In the genomic region with DNA sequence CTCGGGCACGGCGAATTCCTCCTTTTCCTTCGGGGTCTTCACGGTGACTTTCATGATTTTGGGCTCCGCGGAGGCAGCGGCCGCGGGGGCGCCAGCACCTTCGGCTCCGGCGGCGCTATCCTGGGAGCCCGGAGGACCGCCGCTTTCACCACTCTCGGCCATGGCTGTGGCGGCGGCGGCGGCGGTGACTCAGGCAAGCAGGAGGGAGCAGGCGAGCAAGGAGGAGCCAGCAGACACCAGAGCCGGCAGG, we compare ENCODE assay signal across 8 cellular contexts. TPM values are rescaled to one million over a fixed set of nuclear protein-coding genes. Genes with fewer than 3 reads are reported as not detected.
DNase-seq lines count a peak whose midpoint lies in the region; ATAC-seq and TF ChIP-seq lines count a peak whose summit lies in the region.

No MANE protein-coding gene starts in this region.

- in situ Hi-C loops in KBM-7 (cut with MboI; ENCODE audit: low pct_unique_long_range_greater_than_20kb, low sequenced_read_pairs), result no loop called here

- DNase-seq in BJ (ENCODE audit: low read depth) (peak; percentile 29), SW480 (ENCODE audit: low spot score) (peak; percentile 75), thoracic aorta (ENCODE audit: low spot score) (peak; percentile 45), KBM-7 (no peak)

- no peaks in the 10 kb centered on the region for H3K27me3 Mint-ChIP-seq in dendritic cell treated with granulocyte-macrophage colony-stimulating factor and Interleukin-4, amounts not matched to agents 40 ng/mL and 50 ng/mL, for 4 days

- peak overlapping the region; percentile 97 for H3K4me3 Mint-ChIP-seq in dendritic cell treated with granulocyte-macrophage colony-stimulating factor and Interleukin-4, amounts not matched to agents 40 ng/mL and 50 ng/mL, for 4 days

- TF ChIP-seq CTCF in BJ (IDR thresholded peaks at IDR 0.05; ENCODE audit: insufficient read depth, low read depth, low read length), result no peak
- TF ChIP-seq CTCF in thoracic aorta (IDR thresholded peaks at IDR 0.05), result no peak

- peaks cover 26% of the 10 kb centered on the region for H3K36me3 Mint-ChIP-seq in dendritic cell treated with granulocyte-macrophage colony-stimulating factor and Interleukin-4, amounts not matched to agents 40 ng/mL and 50 ng/mL, for 4 days (ENCODE audit: low read depth)

- H3K27ac Mint-ChIP-seq in dendritic cell treated with granulocyte-macrophage colony-stimulating factor and Interleukin-4, amounts not matched to agents 40 ng/mL and 50 ng/mL, for 4 days, result peak overlapping the region; percentile 100

- no peaks in the 10 kb centered on the region for H3K9me3 Mint-ChIP-seq in dendritic cell treated with granulocyte-macrophage colony-stimulating factor and Interleukin-4, amounts not matched to agents 40 ng/mL and 50 ng/mL, for 4 days

- H3K9ac ChIP-seq in mucosa of rectum (ENCODE audit: low read depth in 1 of 2, low read length in 2 of 2), result peak overlapping the region; percentile 87 to 97

- intact Hi-C loops in dendritic cell treated with granulocyte-macrophage colony-stimulating factor and Interleukin-4, amounts not matched to agents 40 ng/mL and 50 ng/mL, for 4 days (cut with micrococcal nuclease), result loop anchor here (2.0 to 10.0 kb wide), 5 partner anchors 50 to 267 kb away; a partner anchor contains a TSS

- H3K36me3 ChIP-seq in BJ (ENCODE audit: control insufficient read depth, insufficient read depth, low read length) (no peaks in the 10 kb centered on the region), mucosa of rectum (ENCODE audit: control insufficient read depth in 2 of 2, insufficient read depth in 2 of 2, low read length in 2 of 2) (no peaks in the 10 kb centered on the region), thoracic aorta (no peaks in the 10 kb centered on the region)

- H3K27ac ChIP-seq in mucosa of rectum (ENCODE audit: low read depth in 2 of 2, low read length in 2 of 2), result peak overlapping the region; percentile 94 to 98
- H3K27ac ChIP-seq in thoracic aorta, result peak overlapping the region; percentile 99 to 100

- POLR2A ChIA-PET in BJ (lab: Charles Lee), result interaction anchor here (0.6 kb wide), 1 partner anchor 674 kb away, joined by 4 read pairs; no protein-coding TSS in a partner anchor

- H3K9me3 ChIP-seq in mucosa of rectum (ENCODE audit: control insufficient read depth in 2 of 2, low read length in 2 of 2) (no peaks in the 10 kb centered on the region), thoracic aorta (no peaks in the 10 kb centered on the region)

- H3K4me1 Mint-ChIP-seq in dendritic cell treated with granulocyte-macrophage colony-stimulating factor and Interleukin-4, amounts not matched to agents 40 ng/mL and 50 ng/mL, for 4 days (ENCODE audit: low read depth), result peaks cover 38% of the 10 kb centered on the region

- CTCF ChIA-PET in BJ (lab: Yijun Ruan, JAX), result no interaction called here

- ATAC-seq in GM19043 (IDR thresholded peaks at IDR 0.05; ENCODE audit: low read depth, unreplicated experiment), result peak; percentile 34
- ATAC-seq in HG03196 (IDR thresholded peaks at IDR 0.05; ENCODE audit: unreplicated experiment), result peak; percentile 48
- peak; percentile 59 for ATAC-seq in thoracic aorta (ENCODE audit: insufficient number of reproducible peaks, low FRiP score, low read depth)

- H3K27me3 ChIP-seq in BJ (ENCODE audit: control insufficient read depth, insufficient read depth, low read length) (no peaks in the 10 kb centered on the region), mucosa of rectum (ENCODE audit: control insufficient read depth in 2 of 2, insufficient read depth in 2 of 2, low read length in 2 of 2) (no peaks in the 10 kb centered on the region), thoracic aorta (replicated peaks; ENCODE audit: insufficient read depth) (no peaks in the 10 kb centered on the region)

- peak overlapping the region; percentile 92 for H3K4me3 ChIP-seq in BJ (ENCODE audit: low read depth, low read length)
- H3K4me3 ChIP-seq in mucosa of rectum (ENCODE audit: low read length in 2 of 2), result peak overlapping the region; percentile 93 to 97
- peak overlapping the region; percentile 99 for H3K4me3 ChIP-seq in thoracic aorta

- H3K4me1 ChIP-seq in mucosa of rectum (ENCODE audit: control insufficient read depth in 2 of 2, insufficient read depth in 2 of 2, low read length in 2 of 2) (peaks cover 5 to 11% of the 10 kb centered on the region in 2 donors), thoracic aorta (ENCODE audit: control insufficient read depth in 1 of 2, low read depth in 2 of 2) (peaks cover 26 to 30% of the 10 kb centered on the region in 2 donors)

RNA-seq across cellular contexts. Expression of a gene that starts 0.3 kb away (rescaled TPM):
- polyA plus RNA-seq in BJ (2011; rRNA removed), result 135 and 154 TPM in 2 replicates
- polyA minus RNA-seq in BJ (2011; rRNA and poly(A)+ RNA removed), result 115 and 164 TPM in 2 replicates
- 100 to 1,000 TPM in 1 of 2 donors, 10 to 100 TPM in 1; 88.1 to 107 TPM for total RNA-seq in thoracic aorta
